Comparison of ENCODE assay signal across 14 cellular contexts in the genomic region with DNA sequence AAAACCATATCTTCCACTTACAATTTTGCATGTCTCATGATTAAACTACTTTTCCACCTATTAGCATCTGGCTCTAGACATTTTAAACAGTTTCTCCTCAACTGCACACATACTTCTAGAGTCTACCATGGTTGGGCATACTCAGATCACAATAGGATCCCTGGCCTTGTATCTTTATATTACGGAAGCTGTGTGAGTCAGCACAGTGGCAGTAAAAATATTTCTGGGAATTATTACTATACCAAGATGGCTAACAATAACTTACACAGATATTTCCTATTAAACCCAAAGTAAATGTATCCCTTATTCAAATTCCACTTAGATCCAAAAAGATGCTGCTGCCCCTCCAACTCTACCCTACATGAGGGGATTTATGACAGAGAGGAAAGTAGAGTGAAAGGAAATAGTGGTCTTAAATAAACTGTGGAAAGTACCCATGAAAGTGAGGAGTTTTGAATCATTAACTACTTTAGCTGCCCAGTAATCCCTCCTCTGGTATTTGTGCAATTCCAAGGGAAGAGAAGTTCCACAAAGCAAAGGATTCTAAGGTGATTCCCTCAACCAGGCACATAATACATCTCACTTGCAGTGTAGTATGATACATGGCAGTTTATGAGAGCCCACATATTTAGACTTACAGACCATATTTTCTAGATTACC. TPM values are rescaled to one million over a fixed set of nuclear protein-coding genes. Genes with fewer than 3 reads are reported as not detected.
DNase-seq lines count a peak whose midpoint lies in the region; ATAC-seq and TF ChIP-seq lines count a peak whose summit lies in the region.
"Had no signal": no experiment of that assay in that cellular context is flagged by ENCODE, and none has a peak within 500 bp of the region (broad histone marks: within the 10 kb centered on the region; RNA-seq: fewer than 3 reads in every experiment).

No MANE protein-coding gene starts in this region.

- no peaks in the 10 kb centered on the region for H3K36me3 Mint-ChIP-seq in activated CD4-positive, alpha-beta T cell treated with anti-CD3 and anti-CD28 coated beads, Interleukin-2, amount 10 ng/mL, durations not matched to agents 24 days and 14 days (ENCODE audit: low read depth)
- H3K36me3 Mint-ChIP-seq: CD8-positive, alpha-beta memory T cell had no signal

- H3K9me3 Mint-ChIP-seq in activated CD4-positive, alpha-beta T cell treated with anti-CD3 and anti-CD28 coated beads, Interleukin-2, amount 10 ng/mL, durations not matched to agents 24 days and 14 days: peaks cover 4% of the 10 kb centered on the region
- H3K9me3 Mint-ChIP-seq: CD8-positive, alpha-beta memory T cell had no signal

- intact Hi-C loops in activated CD4-positive, alpha-beta T cell treated with anti-CD3 and anti-CD28 coated beads, Interleukin-2, amount 10 ng/mL, durations not matched to agents 24 days and 14 days (cut with micrococcal nuclease): no loop called here

- H3K27ac Mint-ChIP-seq in activated CD4-positive, alpha-beta T cell treated with anti-CD3 and anti-CD28 coated beads, Interleukin-2, amount 10 ng/mL, durations not matched to agents 24 days and 14 days: no peak overlapping the region
- H3K27ac Mint-ChIP-seq: CD8-positive, alpha-beta memory T cell had no signal

- DNase-seq in activated CD4-positive, alpha-beta T cell treated with anti-CD3 and anti-CD28 coated beads, Interleukin-2, amount 10 ng/mL, durations not matched to agents 24 days and 14 days: peak; percentile 8
- no peak for DNase-seq in activated CD4-positive, alpha-beta T cell treated with anti-CD3 and anti-CD28 coated beads, Interleukin-2, amount 50 U/mL, for 48 hours
- DNase-seq in epithelial cell of proximal tubule (ENCODE audit: low read depth) (peak; percentile 61), kidney glomerular epithelial cell (lab: John Stamatoyannopoulos, UW) (peak; percentile 62), DMS79 (lab: John Stamatoyannopoulos, UW) (no peak), GOT3 (lab: John Stamatoyannopoulos, UW) (no peak)
- DNase-seq: AML-193; Caco-2; CD8-positive, alpha-beta memory T cell; EL had no signal

- H3K4me3 Mint-ChIP-seq in activated CD4-positive, alpha-beta T cell treated with anti-CD3 and anti-CD28 coated beads, Interleukin-2, amount 10 ng/mL, durations not matched to agents 24 days and 14 days: no peak overlapping the region
- H3K4me3 Mint-ChIP-seq: CD8-positive, alpha-beta memory T cell had no signal

- no peak for ATAC-seq in GM21360 (IDR thresholded peaks at IDR 0.05; ENCODE audit: unreplicated experiment)
- no peak for ATAC-seq in GM19035 (IDR thresholded peaks at IDR 0.05; ENCODE audit: unreplicated experiment)
- ATAC-seq: HCT116 had no signal

- no peak overlapping the region for H3K4me3 ChIP-seq in epithelial cell of proximal tubule (ENCODE audit: low read depth, low read length)
- H3K4me3 ChIP-seq: BLaER1 had no signal

- H3K4me1 Mint-ChIP-seq in activated CD4-positive, alpha-beta T cell treated with anti-CD3 and anti-CD28 coated beads, Interleukin-2, amount 10 ng/mL, durations not matched to agents 24 days and 14 days: no peaks in the 10 kb centered on the region
- H3K4me1 Mint-ChIP-seq: CD8-positive, alpha-beta memory T cell had no signal

- TF ChIP-seq CTCF in epithelial cell of proximal tubule (conservative IDR thresholded peaks at IDR 0.05; ENCODE audit: low read depth, low read length): no peak

- H3K27me3 Mint-ChIP-seq in activated CD4-positive, alpha-beta T cell treated with anti-CD3 and anti-CD28 coated beads, Interleukin-2, amount 10 ng/mL, durations not matched to agents 24 days and 14 days: peaks cover 2% of the 10 kb centered on the region

RNA-seq across cellular contexts. Expression of a gene that starts 14.0 kb away (rescaled TPM):
- total RNA-seq in activated CD4-positive, alpha-beta T cell treated with anti-CD3 and anti-CD28 coated beads, Interleukin-2, amount 10 ng/mL, durations not matched to agents 24 days and 14 days: 114 and 121 TPM in 2 replicates
- total RNA-seq in epithelial cell of proximal tubule: 19.7 and 40.2 TPM in 2 replicates

Comparison
In these comparisons a context has a peak if more than half of its experiments do, and no peak if none do; other contexts are left out.
1. DNase-seq: peak in activated CD4-positive, alpha-beta T cell treated with anti-CD3 and anti-CD28 coated beads, Interleukin-2, amount 10 ng/mL, durations not matched to agents 24 days and 14 days (single experiment), epithelial cell of proximal tubule (single experiment) and kidney glomerular epithelial cell (single experiment); none in activated CD4-positive, alpha-beta T cell treated with anti-CD3 and anti-CD28 coated beads, Interleukin-2, amount 50 U/mL, for 48 hours (0 of 2), DMS79 (single experiment) and GOT3 (single experiment).